In the genomic region with DNA sequence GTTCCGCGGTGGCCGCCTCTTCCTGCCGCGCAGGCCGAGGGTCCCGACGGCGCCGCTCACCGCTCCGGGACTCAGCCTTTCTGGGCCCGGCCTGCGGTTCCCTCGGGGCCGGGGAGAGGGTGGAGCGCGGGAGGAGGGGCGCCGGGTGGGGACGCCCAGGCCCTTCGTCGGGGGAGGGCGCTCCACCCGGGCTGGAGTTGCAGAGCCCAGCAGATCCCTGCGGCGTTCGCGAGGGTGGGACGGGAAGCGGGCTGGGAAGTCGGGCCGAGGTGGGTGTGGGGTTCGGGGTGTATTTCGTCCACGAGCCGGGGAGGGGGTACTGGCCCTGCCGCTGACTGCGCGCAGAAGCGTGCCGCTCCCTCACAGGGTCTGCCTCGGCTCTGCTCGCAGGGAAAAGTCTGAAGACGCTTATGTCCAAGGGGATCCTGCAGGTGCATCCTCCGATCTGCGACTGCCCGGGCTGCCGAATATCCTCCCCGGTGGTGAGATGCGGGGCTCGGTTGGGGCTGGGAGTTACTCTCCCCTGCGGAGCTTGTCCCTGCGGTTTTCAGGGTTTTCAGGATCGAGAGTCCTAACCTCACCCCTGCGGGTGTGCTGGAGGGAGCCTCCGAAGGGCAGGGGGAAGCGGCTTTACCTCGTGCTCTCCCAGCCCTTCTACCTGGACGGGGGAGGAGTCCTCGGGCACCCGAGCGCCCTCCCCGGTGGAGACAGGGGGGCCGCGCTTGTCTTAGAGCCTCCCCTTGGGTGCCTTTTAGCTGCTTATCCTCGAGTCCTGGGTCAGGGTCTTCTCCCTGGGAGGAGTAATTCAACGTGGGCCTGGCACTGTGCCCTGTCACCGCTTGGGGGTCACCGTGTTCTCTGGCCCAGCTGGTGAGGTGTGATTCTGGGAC, we compare ENCODE assay signal across 1 cellular context.
TF ChIP-seq lines count a peak whose summit lies in the region.

No MANE protein-coding gene starts in this region.

TF ChIP-seq in WTC11, 78 proteins besides CTCF, POLR2A, EP300 and RAD21:
- TF ChIP-seq, protein P1, sequence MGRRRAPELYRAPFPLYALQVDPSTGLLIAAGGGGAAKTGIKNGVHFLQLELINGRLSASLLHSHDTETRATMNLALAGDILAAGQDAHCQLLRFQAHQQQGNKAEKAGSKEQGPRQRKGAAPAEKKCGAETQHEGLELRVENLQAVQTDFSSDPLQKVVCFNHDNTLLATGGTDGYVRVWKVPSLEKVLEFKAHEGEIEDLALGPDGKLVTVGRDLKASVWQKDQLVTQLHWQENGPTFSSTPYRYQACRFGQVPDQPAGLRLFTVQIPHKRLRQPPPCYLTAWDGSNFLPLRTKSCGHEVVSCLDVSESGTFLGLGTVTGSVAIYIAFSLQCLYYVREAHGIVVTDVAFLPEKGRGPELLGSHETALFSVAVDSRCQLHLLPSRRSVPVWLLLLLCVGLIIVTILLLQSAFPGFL (CRISPR knock-in tag; IDR thresholded peaks at IDR 0.05; ENCODE audit: borderline replicate concordance), result no peak
- 0 out of 2 replicates have a peak, but pooled peaks have one; percentile 21 for TF ChIP-seq USF1 (CRISPR knock-in tag; IDR thresholded peaks at IDR 0.05)
